ENCODE assay signal across 21 cellular contexts in the genomic region with DNA sequence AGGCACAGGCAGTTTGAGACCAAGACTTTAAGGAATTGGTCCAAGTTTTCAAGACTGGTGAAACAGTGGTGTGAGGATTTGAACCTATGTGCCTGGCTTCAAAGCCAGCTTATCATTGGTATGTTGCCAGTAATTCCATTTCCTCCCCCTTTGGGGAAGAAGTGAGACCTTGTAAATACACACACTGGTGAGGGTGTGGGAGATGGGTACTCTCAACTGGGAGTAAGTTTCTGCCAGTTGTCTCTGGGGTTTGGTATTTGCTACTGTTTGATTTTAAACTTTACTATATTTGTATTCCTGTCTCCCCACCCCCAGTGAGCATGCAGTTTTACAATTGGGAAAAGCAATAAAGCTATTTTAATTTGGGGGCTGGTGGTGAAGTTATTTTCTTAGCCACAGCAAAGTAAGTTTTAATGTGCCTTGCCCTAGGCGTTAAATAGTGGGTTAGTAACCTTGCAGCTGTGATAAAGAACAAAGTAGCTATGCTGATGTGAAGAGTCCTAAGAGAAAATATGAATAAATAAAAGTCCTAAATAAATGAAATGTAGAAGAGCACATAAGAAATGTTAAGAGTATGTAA. TPM values are rescaled to one million over a fixed set of nuclear protein-coding genes. Genes with fewer than 3 reads are reported as not detected.
DNase-seq lines count a peak whose midpoint lies in the region; ATAC-seq and TF ChIP-seq lines count a peak whose summit lies in the region.
"Had no signal": no experiment of that assay in that cellular context is flagged by ENCODE, and none has a peak within 500 bp of the region (broad histone marks: within the 10 kb centered on the region; RNA-seq: fewer than 3 reads in every experiment).

No MANE protein-coding gene starts in this region.

- no peaks in the 10 kb centered on the region for H3K9me3 ChIP-seq in HEK293 (ENCODE audit: control insufficient read depth, insufficient read depth, low read depth, low read length)
- H3K9me3 ChIP-seq in naive thymus-derived CD4-positive, alpha-beta T cell (ENCODE audit: control insufficient read depth in 2 of 3, low read length in 3 of 3): peaks cover 0 to 26% (median 0%) of the 10 kb centered on the region in 3 experiments

- TF ChIP-seq CTCF in HEK293 (tag by site-specific recombination; IDR thresholded peaks at IDR 0.05): no peak
- no peak for TF ChIP-seq CTCF in LNCaP clone FGC (IDR thresholded peaks at IDR 0.05; ENCODE audit: control insufficient read depth, extremely low read depth, insufficient read depth)
- TF ChIP-seq CTCF in osteocyte (IDR thresholded peaks at IDR 0.05): no peak

- peak overlapping the region; percentile 51 for H3K4me3 Mint-ChIP-seq in activated T-helper 17 cell treated with anti-CD3 and anti-CD28 coated beads, Interleukin-2, amount 50 U/mL, for 72 hours
- H3K4me3 Mint-ChIP-seq in osteocyte (ENCODE audit: unreplicated experiment): no peak overlapping the region
- H3K4me3 Mint-ChIP-seq in naive thymus-derived CD4-positive, alpha-beta T cell: no peak overlapping the region

- H3K4me3 ChIP-seq in HEK293 (ENCODE audit: low read depth, low read length) (no peak overlapping the region), LNCaP clone FGC (ENCODE audit: low read depth, low read length) (peak overlapping the region; percentile 15; the same call in 1 of the 2 replicates)
- H3K4me3 ChIP-seq in naive thymus-derived CD4-positive, alpha-beta T cell (ENCODE audit: low read length): no peak overlapping the region

- H3K4me1 ChIP-seq in HEK293 (ENCODE audit: control insufficient read depth, insufficient read depth, low read length): peaks cover 9% of the 10 kb centered on the region; the same call in 1 of the 2 replicates
- peaks cover 0 to 19% of the 10 kb centered on the region in 2 donors for H3K4me1 ChIP-seq in naive thymus-derived CD4-positive, alpha-beta T cell (ENCODE audit: control insufficient read depth in 2 of 2, insufficient read depth in 2 of 2, low read length in 2 of 2)

- no peak for ATAC-seq in activated T-helper 17 cell treated with anti-CD3 and anti-CD28 coated beads, Interleukin-2, amount 50 U/mL, for 72 hours (replicated peaks)
- ATAC-seq in naive thymus-derived CD4-positive, alpha-beta T cell: no peak
- ATAC-seq: SK-N-SH treated with all-trans-retinoic acid at 6 μM for 48 hours had no signal

- H3K4me1 Mint-ChIP-seq in activated T-helper 17 cell treated with anti-CD3 and anti-CD28 coated beads, Interleukin-2, amount 50 U/mL, for 72 hours: peaks cover 40% of the 10 kb centered on the region
- peaks cover 54% of the 10 kb centered on the region for H3K4me1 Mint-ChIP-seq in osteocyte (ENCODE audit: unreplicated experiment)
- H3K4me1 Mint-ChIP-seq in naive thymus-derived CD4-positive, alpha-beta T cell: peaks cover 16 to 82% (median 60%) of the 10 kb centered on the region in 7 donors

- peak; percentile 47 for DNase-seq in LNCaP clone FGC (ENCODE audit: low read depth)
- no peak for DNase-seq in osteocyte (ENCODE audit: extremely low spot score, unreplicated experiment)
- DNase-seq in cardiac septum (ENCODE audit: low spot score): no peak
- no peak for DNase-seq in naive thymus-derived CD4-positive, alpha-beta T cell
- DNase-seq in iPS-NIHi7 (ENCODE audit: extremely low spot score): no peak
- DNase-seq: CD4-positive, CD25-positive, alpha-beta regulatory T cell; DMS79; H7; NCI-H1694; NCI-H2081; NCI-H2171; NCI-H345; NCI-H524; NCI-H82; SIG-M5 had no signal

- no peak overlapping the region for H3K27ac Mint-ChIP-seq in activated T-helper 17 cell treated with anti-CD3 and anti-CD28 coated beads, Interleukin-2, amount 50 U/mL, for 72 hours
- H3K27ac Mint-ChIP-seq in osteocyte (ENCODE audit: unreplicated experiment): peak overlapping the region; percentile 21
- peak overlapping the region in 2 of 9 donors; percentile 26 to 40 for H3K27ac Mint-ChIP-seq in naive thymus-derived CD4-positive, alpha-beta T cell

- intact Hi-C loops in cardiac septum (cut with DNase I): no loop called here
- intact Hi-C loops in naive thymus-derived CD4-positive, alpha-beta T cell (cut with micrococcal nuclease): no loop called here

- H3K27ac ChIP-seq in HEK293 (ENCODE audit: extremely low read depth, low read depth, low read length): no peak overlapping the region
- no peak overlapping the region for H3K27ac ChIP-seq in naive thymus-derived CD4-positive, alpha-beta T cell (ENCODE audit: low read depth, low read length)
- H3K27ac ChIP-seq: HL-60, KMS-11 had no signal

- H3K36me3 ChIP-seq in HEK293 (ENCODE audit: control insufficient read depth in 2 of 2, insufficient read depth in 1 of 2, low read length in 2 of 2): no peaks in the 10 kb centered on the region
- no peaks in the 10 kb centered on the region for H3K36me3 ChIP-seq in naive thymus-derived CD4-positive, alpha-beta T cell (ENCODE audit: control insufficient read depth in 2 of 3, insufficient read depth in 3 of 3, low read length in 3 of 3)

- POLR2A ChIA-PET in HEK293 (lab: Yijun Ruan, JAX): no interaction called here
- POLR2A ChIA-PET in naive thymus-derived CD4-positive, alpha-beta T cell (lab: Charles Lee): interaction anchor here (0.7 kb wide), 1 partner anchor 314 kb away, joined by 3 read pairs; a partner anchor contains a TSS

- H3K36me3 Mint-ChIP-seq in activated T-helper 17 cell treated with anti-CD3 and anti-CD28 coated beads, Interleukin-2, amount 50 U/mL, for 72 hours (ENCODE audit: low read depth): peaks cover 36% of the 10 kb centered on the region
- H3K36me3 Mint-ChIP-seq in osteocyte (ENCODE audit: unreplicated experiment): peaks cover 11% of the 10 kb centered on the region
- H3K36me3 Mint-ChIP-seq in naive thymus-derived CD4-positive, alpha-beta T cell: peaks cover 10 to 35% (median 29%) of the 10 kb centered on the region in 5 donors

- peaks cover 9% of the 10 kb centered on the region for H3K9me3 Mint-ChIP-seq in activated T-helper 17 cell treated with anti-CD3 and anti-CD28 coated beads, Interleukin-2, amount 50 U/mL, for 72 hours
- H3K9me3 Mint-ChIP-seq in osteocyte (ENCODE audit: unreplicated experiment): peaks cover 10% of the 10 kb centered on the region
- peaks cover 0 to 52% (median 18%) of the 10 kb centered on the region in 11 donors for H3K9me3 Mint-ChIP-seq in naive thymus-derived CD4-positive, alpha-beta T cell

- H3K27me3 Mint-ChIP-seq in activated T-helper 17 cell treated with anti-CD3 and anti-CD28 coated beads, Interleukin-2, amount 50 U/mL, for 72 hours: no peaks in the 10 kb centered on the region
- no peaks in the 10 kb centered on the region for H3K27me3 Mint-ChIP-seq in osteocyte (ENCODE audit: unreplicated experiment)
- peaks cover 0 to 10% (median 0%) of the 10 kb centered on the region in 5 donors for H3K27me3 Mint-ChIP-seq in naive thymus-derived CD4-positive, alpha-beta T cell

- peaks cover 0 to 7% of the 10 kb centered on the region in 2 donors for H3K27me3 ChIP-seq in naive thymus-derived CD4-positive, alpha-beta T cell (ENCODE audit: control insufficient read depth in 2 of 2, insufficient read depth in 2 of 2, low read length in 2 of 2)

- CTCF ChIA-PET in HEK293 (lab: Yijun Ruan, JAX): interaction anchor here (0.5 to 0.6 kb wide), 2 partner anchors 16 to 299 kb away, joined by 3 to 8 read pairs; no protein-coding TSS in a partner anchor
- CTCF ChIA-PET in naive thymus-derived CD4-positive, alpha-beta T cell (lab: Charles Lee): no interaction called here

TF ChIP-seq in HEK293, 187 proteins besides CTCF, POLR2A, EP300 and RAD21 (continues in another document):
- no peak for TF ChIP-seq ZNF184 (tag by site-specific recombination; IDR thresholded peaks at IDR 0.05)
- TF ChIP-seq ZNF558 (tag by site-specific recombination; IDR thresholded peaks at IDR 0.05): no peak
- TF ChIP-seq, protein P1, sequence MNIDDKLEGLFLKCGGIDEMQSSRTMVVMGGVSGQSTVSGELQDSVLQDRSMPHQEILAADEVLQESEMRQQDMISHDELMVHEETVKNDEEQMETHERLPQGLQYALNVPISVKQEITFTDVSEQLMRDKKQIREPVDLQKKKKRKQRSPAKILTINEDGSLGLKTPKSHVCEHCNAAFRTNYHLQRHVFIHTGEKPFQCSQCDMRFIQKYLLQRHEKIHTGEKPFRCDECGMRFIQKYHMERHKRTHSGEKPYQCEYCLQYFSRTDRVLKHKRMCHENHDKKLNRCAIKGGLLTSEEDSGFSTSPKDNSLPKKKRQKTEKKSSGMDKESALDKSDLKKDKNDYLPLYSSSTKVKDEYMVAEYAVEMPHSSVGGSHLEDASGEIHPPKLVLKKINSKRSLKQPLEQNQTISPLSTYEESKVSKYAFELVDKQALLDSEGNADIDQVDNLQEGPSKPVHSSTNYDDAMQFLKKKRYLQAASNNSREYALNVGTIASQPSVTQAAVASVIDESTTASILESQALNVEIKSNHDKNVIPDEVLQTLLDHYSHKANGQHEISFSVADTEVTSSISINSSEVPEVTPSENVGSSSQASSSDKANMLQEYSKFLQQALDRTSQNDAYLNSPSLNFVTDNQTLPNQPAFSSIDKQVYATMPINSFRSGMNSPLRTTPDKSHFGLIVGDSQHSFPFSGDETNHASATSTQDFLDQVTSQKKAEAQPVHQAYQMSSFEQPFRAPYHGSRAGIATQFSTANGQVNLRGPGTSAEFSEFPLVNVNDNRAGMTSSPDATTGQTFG (tag by site-specific recombination; IDR thresholded peaks at IDR 0.05; ENCODE audit: borderline replicate concordance): no peak
- TF ChIP-seq, protein P2, sequence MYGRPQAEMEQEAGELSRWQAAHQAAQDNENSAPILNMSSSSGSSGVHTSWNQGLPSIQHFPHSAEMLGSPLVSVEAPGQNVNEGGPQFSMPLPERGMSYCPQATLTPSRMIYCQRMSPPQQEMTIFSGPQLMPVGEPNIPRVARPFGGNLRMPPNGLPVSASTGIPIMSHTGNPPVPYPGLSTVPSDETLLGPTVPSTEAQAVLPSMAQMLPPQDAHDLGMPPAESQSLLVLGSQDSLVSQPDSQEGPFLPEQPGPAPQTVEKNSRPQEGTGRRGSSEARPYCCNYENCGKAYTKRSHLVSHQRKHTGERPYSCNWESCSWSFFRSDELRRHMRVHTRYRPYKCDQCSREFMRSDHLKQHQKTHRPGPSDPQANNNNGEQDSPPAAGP (tag by site-specific recombination; IDR thresholded peaks at IDR 0.05): no peak
- 0 out of 2 replicates have a peak, but pooled peaks have one; percentile 20 for TF ChIP-seq HOXD13 (CRISPR knock-in tag; IDR thresholded peaks at IDR 0.05; ENCODE audit: borderline replicate concordance)
- TF ChIP-seq ZSCAN30 (tag by site-specific recombination; IDR thresholded peaks at IDR 0.05): 0 out of 2 replicates have a peak, but pooled peaks have one; percentile 5
- no peak for TF ChIP-seq ZBTB48 (tag by site-specific recombination; IDR thresholded peaks at IDR 0.05)
- no peak for TF ChIP-seq ZFP3 (tag by site-specific recombination; IDR thresholded peaks at IDR 0.05; ENCODE audit: low read depth)

RNA-seq across cellular contexts. Expression of a gene that starts 30.9 kb away (rescaled TPM):
- 10 to 100 TPM; 20.5 to 71.9 TPM for total RNA-seq in activated T-helper 17 cell treated with anti-CD3 and anti-CD28 coated beads, Interleukin-2, amount 50 U/mL, for 72 hours
- total RNA-seq in osteocyte (65.0 and 65.2 TPM in 2 replicates), cardiac septum (34.2 TPM)
- total RNA-seq in naive thymus-derived CD4-positive, alpha-beta T cell: 10 to 100 TPM; 13.4 to 39.2 (median 36.4) TPM
- polyA plus RNA-seq in naive thymus-derived CD4-positive, alpha-beta T cell: 10 to 100 TPM; 23.8 to 51.5 TPM
- total RNA-seq: OCI-LY7 had no signal
